12 cellular contexts compared by ENCODE assay signal in the genomic region with DNA sequence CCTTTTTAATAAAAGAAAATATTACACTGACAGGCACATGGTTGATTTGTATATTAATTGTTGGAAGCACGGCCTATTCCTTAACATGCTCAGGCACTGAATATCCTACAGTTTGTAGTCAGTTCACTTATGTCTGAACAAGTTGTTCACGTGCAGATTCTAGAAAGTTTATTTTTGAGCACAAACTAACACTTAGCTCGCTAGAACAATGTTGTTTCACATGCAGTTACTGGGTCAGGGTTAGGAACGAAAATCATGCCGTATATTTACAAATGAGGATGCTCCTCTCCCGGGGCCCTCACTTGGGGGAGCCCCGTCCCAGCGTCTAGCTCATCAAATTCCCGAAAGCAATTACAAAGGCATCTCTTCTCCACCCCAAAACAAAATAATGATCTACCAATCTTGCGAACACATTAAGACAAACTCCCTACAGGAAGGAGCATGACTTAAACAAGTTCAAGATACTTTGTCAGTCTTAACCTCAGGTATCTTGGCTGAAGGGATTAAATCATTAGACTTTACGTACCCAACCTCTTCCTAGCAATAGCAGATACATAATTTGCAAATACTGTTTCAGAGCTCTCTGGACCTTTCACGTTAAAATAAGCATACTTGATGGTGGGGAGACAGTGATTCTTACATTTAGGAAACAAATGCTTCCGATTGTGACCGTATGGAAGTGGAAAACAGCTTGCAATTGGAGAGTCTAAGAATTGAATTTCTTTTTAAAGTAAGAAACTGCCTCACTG. TPM values are rescaled to one million over a fixed set of nuclear protein-coding genes. Genes with fewer than 3 reads are reported as not detected.
DNase-seq lines count a peak whose midpoint lies in the region; ATAC-seq and TF ChIP-seq lines count a peak whose summit lies in the region.
"Had no signal": no experiment of that assay in that cellular context is flagged by ENCODE, and none has a peak within 500 bp of the region (broad histone marks: within the 10 kb centered on the region; RNA-seq: fewer than 3 reads in every experiment).

No MANE protein-coding gene starts in this region.

- ATAC-seq in activated T-helper 17 cell treated with anti-CD3 and anti-CD28 coated beads, Interleukin-2, amount 50 U/mL, for 72 hours (replicated peaks) = no peak

- H3K36me3 ChIP-seq in HEK293 (ENCODE audit: control insufficient read depth in 2 of 2, insufficient read depth in 1 of 2, low read length in 2 of 2) = no peaks in the 10 kb centered on the region; a peak in 1 of 3 replicates
- H3K36me3 ChIP-seq: esophagus muscularis mucosa had no signal

- H3K4me1 Mint-ChIP-seq in activated T-helper 17 cell treated with anti-CD3 and anti-CD28 coated beads, Interleukin-2, amount 50 U/mL, for 72 hours = peaks cover 4% of the 10 kb centered on the region
- peaks cover 10 to 12% of the 10 kb centered on the region in 2 donors for H3K4me1 Mint-ChIP-seq in immature natural killer cell

- no peak overlapping the region for H3K27ac Mint-ChIP-seq in activated T-helper 17 cell treated with anti-CD3 and anti-CD28 coated beads, Interleukin-2, amount 50 U/mL, for 72 hours
- H3K27ac Mint-ChIP-seq in immature natural killer cell = peak overlapping the region in 2 of 6 donors; percentile 3 to 47

- H3K27me3 Mint-ChIP-seq in activated T-helper 17 cell treated with anti-CD3 and anti-CD28 coated beads, Interleukin-2, amount 50 U/mL, for 72 hours = peaks cover 44% of the 10 kb centered on the region
- peaks cover 15 to 18% (median 17%) of the 10 kb centered on the region in 3 donors for H3K27me3 Mint-ChIP-seq in immature natural killer cell (ENCODE audit: low read depth in 3 of 3)

- H3K4me1 ChIP-seq in HEK293 (ENCODE audit: control insufficient read depth, insufficient read depth, low read length) = peaks cover 10% of the 10 kb centered on the region

- peak overlapping the region; percentile 90 for H3K4me3 ChIP-seq in HEK293 (ENCODE audit: low read depth, low read length)
- no peak overlapping the region for H3K4me3 ChIP-seq in lower leg skin (ENCODE audit: low read depth, poor library complexity, severe bottlenecking)

- intact Hi-C loops in lower leg skin (cut with DNase I; ENCODE audit: low total_unique reads) = no loop called here

- no peak overlapping the region for H3K27ac ChIP-seq in HEK293 (ENCODE audit: extremely low read depth, low read depth, low read length)
- H3K27ac ChIP-seq: esophagus muscularis mucosa had no signal

- H3K9me3 ChIP-seq in HEK293 (ENCODE audit: control insufficient read depth, insufficient read depth, low read depth, low read length) = no peaks in the 10 kb centered on the region
- H3K9me3 ChIP-seq: esophagus muscularis mucosa had no signal

- DNase-seq in immature natural killer cell (no peak), renal cortical epithelial cell (ENCODE audit: low read depth) (peak; percentile 23), cerebellar cortex (ENCODE audit: low spot score) (no peak), AML-193 (lab: John Stamatoyannopoulos, UW) (no peak), NCI-H69 (lab: John Stamatoyannopoulos, UW) (no peak), lower leg skin (ENCODE audit: low spot score in 2 of 2) (no peak)
- DNase-seq: GOT3, Karpas-422 had no signal

- H3K4me3 Mint-ChIP-seq in activated T-helper 17 cell treated with anti-CD3 and anti-CD28 coated beads, Interleukin-2, amount 50 U/mL, for 72 hours = peak overlapping the region; percentile 54
- H3K4me3 Mint-ChIP-seq in immature natural killer cell = peak overlapping the region; percentile 72 to 85 (median 76)

- POLR2A ChIA-PET in HEK293 (lab: Yijun Ruan, JAX) = interaction anchor here (0.5 to 1.6 kb wide), 4 partner anchors 9 to 319 kb away, joined by 3 to 8 read pairs (median 4); partner anchors contain the start of genes BCLAF1 and MTFR2

- CTCF ChIA-PET in HEK293 (lab: Yijun Ruan, JAX) = interaction anchor here (0.6 to 2.8 kb wide), 14 partner anchors 8 to 998 kb away, joined by 3 to 11 read pairs (median 4); partner anchors contain the start of gene MAP3K5

- TF ChIP-seq POLR2A in lower leg skin (IDR thresholded peaks at IDR 0.05) = no peak

- 52 to 53% methylated on average over 14 of the region's 14 CpGs for WGBS in lower leg skin, 2 donors

- no peaks in the 10 kb centered on the region for H3K36me3 Mint-ChIP-seq in activated T-helper 17 cell treated with anti-CD3 and anti-CD28 coated beads, Interleukin-2, amount 50 U/mL, for 72 hours (ENCODE audit: low read depth)
- H3K36me3 Mint-ChIP-seq in immature natural killer cell = no peaks in the 10 kb centered on the region

- no peak for TF ChIP-seq CTCF in HEK293 (tag by site-specific recombination; IDR thresholded peaks at IDR 0.05)
- TF ChIP-seq CTCF in lower leg skin (IDR thresholded peaks at IDR 0.05) = no peak

- H3K9me3 Mint-ChIP-seq in activated T-helper 17 cell treated with anti-CD3 and anti-CD28 coated beads, Interleukin-2, amount 50 U/mL, for 72 hours = no peaks in the 10 kb centered on the region
- H3K9me3 Mint-ChIP-seq in immature natural killer cell = no peaks in the 10 kb centered on the region

TF ChIP-seq in HEK293, 187 proteins besides CTCF, POLR2A, EP300 and RAD21:
- TF ChIP-seq ZNF561 (tag by site-specific recombination; IDR thresholded peaks at IDR 0.05; ENCODE audit: borderline replicate concordance) (no peak), ZNF335 (tag by site-specific recombination; conservative IDR thresholded peaks at IDR 0.05) (peak; percentile 10; the same call in 1 of the 2 replicates), ZBTB20 (tag by site-specific recombination; IDR thresholded peaks at IDR 0.05) (peak; percentile 93)
- TF ChIP-seq, protein P1, sequence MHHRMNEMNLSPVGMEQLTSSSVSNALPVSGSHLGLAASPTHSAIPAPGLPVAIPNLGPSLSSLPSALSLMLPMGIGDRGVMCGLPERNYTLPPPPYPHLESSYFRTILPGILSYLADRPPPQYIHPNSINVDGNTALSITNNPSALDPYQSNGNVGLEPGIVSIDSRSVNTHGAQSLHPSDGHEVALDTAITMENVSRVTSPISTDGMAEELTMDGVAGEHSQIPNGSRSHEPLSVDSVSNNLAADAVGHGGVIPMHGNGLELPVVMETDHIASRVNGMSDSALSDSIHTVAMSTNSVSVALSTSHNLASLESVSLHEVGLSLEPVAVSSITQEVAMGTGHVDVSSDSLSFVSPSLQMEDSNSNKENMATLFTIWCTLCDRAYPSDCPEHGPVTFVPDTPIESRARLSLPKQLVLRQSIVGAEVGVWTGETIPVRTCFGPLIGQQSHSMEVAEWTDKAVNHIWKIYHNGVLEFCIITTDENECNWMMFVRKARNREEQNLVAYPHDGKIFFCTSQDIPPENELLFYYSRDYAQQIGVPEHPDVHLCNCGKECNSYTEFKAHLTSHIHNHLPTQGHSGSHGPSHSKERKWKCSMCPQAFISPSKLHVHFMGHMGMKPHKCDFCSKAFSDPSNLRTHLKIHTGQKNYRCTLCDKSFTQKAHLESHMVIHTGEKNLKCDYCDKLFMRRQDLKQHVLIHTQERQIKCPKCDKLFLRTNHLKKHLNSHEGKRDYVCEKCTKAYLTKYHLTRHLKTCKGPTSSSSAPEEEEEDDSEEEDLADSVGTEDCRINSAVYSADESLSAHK (tag by site-specific recombination; IDR thresholded peaks at IDR 0.05) = peak; percentile 70
TF ChIP-seq in HEK293: peak in this region for 3.

RNA-seq across cellular contexts. Expression of gene MAP7, which starts 1.5 kb away (rescaled TPM):
- total RNA-seq in activated T-helper 17 cell treated with anti-CD3 and anti-CD28 coated beads, Interleukin-2, amount 50 U/mL, for 72 hours = 1 to 10 TPM in 1 of 2 donors, under 1 TPM in 1; 0.76 to 1.2 TPM
- polyA plus RNA-seq in immature natural killer cell = under 1 TPM in 2 of 3 donors, not detected in 1; 0.07 to 0.41 TPM
- total RNA-seq in renal cortical epithelial cell (21.5 and 28.5 TPM in 2 replicates), lower leg skin (10 to 100 TPM; 32.5 to 41.8 (median 39.0) TPM)
- total RNA-seq: OCI-LY7 had no signal

Comparison
In these comparisons a context has a peak if more than half of its experiments do, and no peak if none do; other contexts are left out.
1. RNA of gene MAP7, which starts 1.5 kb away (total RNA-seq): 32.5 to 41.8 TPM in lower leg skin and 21.5 to 28.5 TPM in renal cortical epithelial cell; 0.76 to 1.2 TPM in activated T-helper 17 cell treated with anti-CD3 and anti-CD28 coated beads, Interleukin-2, amount 50 U/mL, for 72 hours; every median in the first group is over 10 times any median in the second.